Comparison of ENCODE assay signal across 12 cellular contexts in genomic region chr7:86644282-86645173, GRCh38. TPM values are rescaled to one million over a fixed set of nuclear protein-coding genes. Genes with fewer than 3 reads are reported as not detected.
DNase-seq lines count a peak whose midpoint lies in the region; ATAC-seq and TF ChIP-seq lines count a peak whose summit lies in the region.
"Had no signal": no experiment of that assay in that cellular context is flagged by ENCODE, and none has a peak within 500 bp of the region (broad histone marks: within the 10 kb centered on the region; RNA-seq: fewer than 3 reads in every experiment).

No MANE protein-coding gene starts in this region.

- H3K79me2 ChIP-seq in GM23338 (replicated peaks; ENCODE audit: insufficient read depth) (no peaks in the 10 kb centered on the region), smooth muscle cell (ENCODE audit: low read depth) (no peaks in the 10 kb centered on the region)

- H3K27me3 ChIP-seq in GM23338 (ENCODE audit: insufficient read depth) (peaks cover 26% of the 10 kb centered on the region), right lobe of liver (peaks cover 0 to 11% of the 10 kb centered on the region in 2 donors), smooth muscle cell (ENCODE audit: low read depth) (peaks cover 81% of the 10 kb centered on the region), uterus (no peaks in the 10 kb centered on the region)

- no peak; a peak in 1 of 4 replicates for TF ChIP-seq CTCF in GM23338 (conservative IDR thresholded peaks at IDR 0.05; ENCODE audit: low read depth in 2 of 2)
- TF ChIP-seq CTCF in right lobe of liver (IDR thresholded peaks at IDR 0.05): no peak
- no peak for TF ChIP-seq CTCF in smooth muscle cell (IDR thresholded peaks at IDR 0.05; ENCODE audit: borderline replicate concordance, insufficient read depth, poor library complexity, severe bottlenecking)
- no peak for TF ChIP-seq CTCF in uterus (IDR thresholded peaks at IDR 0.05)

- peak; percentile 67 for DNase-seq in GM23338 (ENCODE audit: low spot score)
- no peak for DNase-seq in right lobe of liver
- DNase-seq in smooth muscle cell (lab: John Stamatoyannopoulos, UW; ENCODE audit: unreplicated experiment): no peak
- no peak for DNase-seq in uterus
- no peak for DNase-seq in T-helper 9 cell
- no peak for DNase-seq in COLO829 (ENCODE audit: low spot score)
- DNase-seq: activated T-cell treated with anti-CD3 and anti-CD28 coated beads for 4 hours had no signal

- H3K4me1 Mint-ChIP-seq in GM23338: peaks cover 20% of the 10 kb centered on the region
- H3K4me1 Mint-ChIP-seq: memory B cell had no signal

- H3F3A ChIP-seq in GM23338 (replicated peaks; ENCODE audit: low read depth) (no peaks in the 10 kb centered on the region), smooth muscle cell (ENCODE audit: low read depth) (no peaks in the 10 kb centered on the region)

- H3K9ac ChIP-seq in smooth muscle cell (ENCODE audit: low read depth): no peak overlapping the region

- H3K36me3 Mint-ChIP-seq in GM23338 (ENCODE audit: low read depth): no peaks in the 10 kb centered on the region
- H3K36me3 Mint-ChIP-seq: memory B cell had no signal

- H3K27ac Mint-ChIP-seq in GM23338: no peak overlapping the region
- H3K27ac Mint-ChIP-seq: memory B cell; T-helper 1 cell treated with Interleukin-12 subunit alpha and Interleukin-12 subunit beta and Interleukin-4 antibody, amounts not matched to agents 30 μg/mL and 1 μg/mL, for 36 hours had no signal

- peak overlapping the region; percentile 89 for H3K4me3 Mint-ChIP-seq in GM23338
- H3K4me3 Mint-ChIP-seq: memory B cell; T-helper 1 cell treated with Interleukin-12 subunit alpha and Interleukin-12 subunit beta and Interleukin-4 antibody, amounts not matched to agents 30 μg/mL and 1 μg/mL, for 36 hours had no signal

- peaks cover 30% of the 10 kb centered on the region for H3K4me1 ChIP-seq in GM23338 (ENCODE audit: insufficient read depth)
- peaks cover 0 to 10% (median 0%) of the 10 kb centered on the region in 4 donors for H3K4me1 ChIP-seq in right lobe of liver
- peaks cover 26% of the 10 kb centered on the region for H3K4me1 ChIP-seq in smooth muscle cell (ENCODE audit: low read depth)
- H3K4me1 ChIP-seq in uterus: no peaks in the 10 kb centered on the region

- peak overlapping the region; percentile 86 for H3K4me3 ChIP-seq in GM23338
- no peak overlapping the region for H3K4me3 ChIP-seq in right lobe of liver
- peak overlapping the region; percentile 46 for H3K4me3 ChIP-seq in smooth muscle cell
- peak overlapping the region in 1 of 2 donors; percentile 11 for H3K4me3 ChIP-seq in uterus

- intact Hi-C loops in right lobe of liver (cut with DNase I): no loop called here
- intact Hi-C loops in uterus (cut with DNase I; ENCODE audit: low total_unique reads): no loop called here

- no peaks in the 10 kb centered on the region for H3K9me3 Mint-ChIP-seq in GM23338
- H3K9me3 Mint-ChIP-seq: memory B cell; T-helper 1 cell treated with Interleukin-12 subunit alpha and Interleukin-12 subunit beta and Interleukin-4 antibody, amounts not matched to agents 30 μg/mL and 1 μg/mL, for 36 hours had no signal

- H3K36me3 ChIP-seq in GM23338 (ENCODE audit: insufficient read depth) (no peaks in the 10 kb centered on the region), right lobe of liver (no peaks in the 10 kb centered on the region), smooth muscle cell (ENCODE audit: low read depth) (no peaks in the 10 kb centered on the region), uterus (no peaks in the 10 kb centered on the region)

- ATAC-seq in GM23338 (peak; percentile 75), right lobe of liver (peak; percentile 46 to 58 (median 47)), GM21825 (IDR thresholded peaks at IDR 0.05; ENCODE audit: unreplicated experiment) (no peak)
- ATAC-seq: HCT116 had no signal

- H2AFZ ChIP-seq in GM23338 (peak overlapping the region; percentile 96), smooth muscle cell (ENCODE audit: low read depth) (peak overlapping the region; percentile 54)

- H3K27ac ChIP-seq in GM23338 (ENCODE audit: low read depth) (no peak overlapping the region), cingulate gyrus (ENCODE audit: low read depth, low read length) (peak overlapping the region; percentile 96), right lobe of liver (no peak overlapping the region), smooth muscle cell (ENCODE audit: low read depth) (no peak overlapping the region), uterus (no peak overlapping the region)

- TF ChIP-seq POLR2A in right lobe of liver (IDR thresholded peaks at IDR 0.05) (no peak), uterus (IDR thresholded peaks at IDR 0.05) (no peak)

- H3K4me2 ChIP-seq in GM23338 (peak overlapping the region; percentile 97), smooth muscle cell (peak overlapping the region; percentile 86)

- H4K20me1 ChIP-seq in GM23338 (replicated peaks; ENCODE audit: insufficient read depth) (no peaks in the 10 kb centered on the region), smooth muscle cell (ENCODE audit: low read depth) (no peaks in the 10 kb centered on the region)

- H3K27me3 Mint-ChIP-seq in GM23338 (ENCODE audit: insufficient read depth, low read depth, poor library complexity): peaks cover 11% of the 10 kb centered on the region

- no peaks in the 10 kb centered on the region for H3K9me3 ChIP-seq in right lobe of liver
- H3K9me3 ChIP-seq in smooth muscle cell (replicated peaks; ENCODE audit: low read depth): no peaks in the 10 kb centered on the region
- no peaks in the 10 kb centered on the region for H3K9me3 ChIP-seq in uterus

- under 1% methylated on average over 30 of the region's 42 CpGs for WGBS in right lobe of liver (ENCODE audit: insufficient coverage, low coverage, low lambda C conversion rate, missing lambda C conversion rate)
- whole genome bisulfite sequencing in smooth muscle cell (ENCODE audit: low lambda C conversion rate): 3% methylated on average over 41 of the region's 42 CpGs

- H3K9me2 ChIP-seq in GM23338 (ENCODE audit: insufficient read depth): no peaks in the 10 kb centered on the region

TF ChIP-seq in GM23338, 12 proteins besides CTCF, POLR2A, EP300 and RAD21:
- TF ChIP-seq EZH2 (IDR thresholded peaks at IDR 0.05; ENCODE audit: low read depth, unreplicated experiment): peak; percentile 11
- TF ChIP-seq ZNF331 (CRISPR knock-in tag; IDR thresholded peaks at IDR 0.05; ENCODE audit: low read depth): no peak
- no peak for TF ChIP-seq NANOG (IDR thresholded peaks at IDR 0.05; ENCODE audit: borderline replicate concordance)

RNA-seq across cellular contexts. Expression of gene GRM3, which starts 0.8 kb away (rescaled TPM):
- total RNA-seq in GM23338 (2014; rRNA removed; shearing (Covaris generic)): 1.9 and 3.8 TPM in 2 replicates
- polyA plus RNA-seq in GM23338 (2016; fragmentation: Nextera tagmentation; extraction: Ambion mirVana) (0.40 and 0.79 TPM in 2 replicates), smooth muscle cell (0.06 and 0.35 TPM in 2 replicates)
- total RNA-seq in right lobe of liver (under 1 TPM in 1 of 6 experiments, not detected in 5; 0.12 TPM), smooth muscle cell (not detected in 2 replicates), uterus (1 to 10 TPM in 1 of 4 donors, not detected in 3; 2.1 TPM)

Comparison
In these comparisons a context has a peak if more than half of its experiments do, and no peak if none do; other contexts are left out.
1. H3K4me3 ChIP-seq: peak in GM23338 (single experiment) and smooth muscle cell (single experiment); none in right lobe of liver (0 of 3).